In the genomic region with DNA sequence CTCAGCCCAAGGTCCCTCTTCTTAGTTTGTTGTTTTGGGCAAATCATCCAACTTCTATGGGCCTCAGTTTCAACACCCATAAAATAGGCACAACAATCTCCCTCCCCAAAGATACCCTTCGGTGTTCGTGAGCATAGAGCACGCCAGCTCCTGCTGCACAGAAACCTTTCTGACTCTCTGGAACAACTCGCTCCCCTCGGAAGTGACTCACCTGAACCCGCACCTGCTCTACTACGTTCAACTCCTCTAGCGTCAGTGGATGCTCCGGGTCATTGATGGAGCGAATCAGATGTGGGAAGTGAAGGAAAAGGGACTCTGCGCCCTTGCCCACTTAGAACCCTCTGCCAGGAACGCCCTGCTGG, we compare ENCODE assay signal across 9 cellular contexts. TPM values are rescaled to one million over a fixed set of nuclear protein-coding genes. Genes with fewer than 3 reads are reported as not detected.
DNase-seq lines count a peak whose midpoint lies in the region; ATAC-seq and TF ChIP-seq lines count a peak whose summit lies in the region.
"Had no signal": no experiment of that assay in that cellular context is flagged by ENCODE, and none has a peak within 500 bp of the region (broad histone marks: within the 10 kb centered on the region; RNA-seq: fewer than 3 reads in every experiment).

No MANE protein-coding gene starts in this region.

- ATAC-seq in HG03196 (IDR thresholded peaks at IDR 0.05; ENCODE audit: unreplicated experiment): peak; percentile 9
- ATAC-seq in HG02678 (IDR thresholded peaks at IDR 0.05; ENCODE audit: unreplicated experiment): no peak
- no peak for ATAC-seq in GM19467 (IDR thresholded peaks at IDR 0.05; ENCODE audit: unreplicated experiment)

- DNase-seq in activated CD8-positive, alpha-beta memory T cell treated with anti-CD3 and anti-CD28 coated beads, Interleukin-2, amount 50 U/mL, for 1 hour (ENCODE audit: extremely low read depth): peak; percentile 56
- DNase-seq in head of caudate nucleus: peak in 28 of 42 donors; percentile 21 to 76 (median 52)
- no peak for DNase-seq in smooth muscle cell (lab: John Stamatoyannopoulos, UW; ENCODE audit: unreplicated experiment)
- DNase-seq in NCI-H526 treated with DMSO at 0.1 percent for 48 hours (lab: John Stamatoyannopoulos, UW): no peak

- peaks cover 19% of the 10 kb centered on the region for H4K20me1 ChIP-seq in smooth muscle cell (ENCODE audit: low read depth)

- peak overlapping the region; percentile 80 for H3K27ac ChIP-seq in smooth muscle cell (ENCODE audit: low read depth)

- H3K27me3 ChIP-seq in smooth muscle cell (ENCODE audit: low read depth): no peaks in the 10 kb centered on the region

- no peaks in the 10 kb centered on the region; the same call in 1 of the 2 replicates for H3K36me3 ChIP-seq in ES-I3 (ENCODE audit: insufficient read depth, low read length)
- H3K36me3 ChIP-seq in smooth muscle cell (ENCODE audit: low read depth): no peaks in the 10 kb centered on the region

- H3K79me2 ChIP-seq in smooth muscle cell (ENCODE audit: low read depth): peaks cover 25% of the 10 kb centered on the region

- peak overlapping the region; percentile 64 for H2AFZ ChIP-seq in smooth muscle cell (ENCODE audit: low read depth)

- no peaks in the 10 kb centered on the region for H3K9me3 ChIP-seq in ES-I3 (ENCODE audit: control insufficient read depth, insufficient read depth, low read length)
- no peaks in the 10 kb centered on the region for H3K9me3 ChIP-seq in smooth muscle cell (replicated peaks; ENCODE audit: low read depth)

- H3K4me1 ChIP-seq in ES-I3 (ENCODE audit: insufficient read depth, low read length) (peaks cover 5% of the 10 kb centered on the region; the same call in 1 of the 2 replicates), smooth muscle cell (ENCODE audit: low read depth) (peaks cover 16% of the 10 kb centered on the region)

- H3K4me3 ChIP-seq in smooth muscle cell: peak overlapping the region; percentile 83

- no peak for TF ChIP-seq CTCF in smooth muscle cell (IDR thresholded peaks at IDR 0.05; ENCODE audit: borderline replicate concordance, insufficient read depth, poor library complexity, severe bottlenecking)

- 6% methylated on average over 12 of the region's 12 CpGs for WGBS in smooth muscle cell (ENCODE audit: low lambda C conversion rate)

- peak overlapping the region; percentile 93 for H3K4me2 ChIP-seq in smooth muscle cell

- intact Hi-C loops in head of caudate nucleus (cut with DNase I): no loop called here

- H3K9ac ChIP-seq in ES-I3 (ENCODE audit: low read depth, low read length) (peak overlapping the region; percentile 97), smooth muscle cell (ENCODE audit: low read depth) (peak overlapping the region; percentile 95)

- H3F3A ChIP-seq in smooth muscle cell (ENCODE audit: low read depth): no peaks in the 10 kb centered on the region

RNA-seq across cellular contexts. Expression of a gene that starts 0.4 kb away (rescaled TPM):
- total RNA-seq in smooth muscle cell: 114 and 141 TPM in 2 replicates
- 173 and 176 TPM in 2 replicates for polyA plus RNA-seq in smooth muscle cell

RNA-seq across cellular contexts. Expression of a gene that starts 1.6 kb away (rescaled TPM):
- 12.1 and 15.7 TPM in 2 replicates for total RNA-seq in smooth muscle cell
- polyA plus RNA-seq in smooth muscle cell: 26.9 and 34.3 TPM in 2 replicates

RNA-seq across cellular contexts. Expression of a gene that starts 8.4 kb away (rescaled TPM):
- total RNA-seq in smooth muscle cell: 7.6 and 11.7 TPM in 2 replicates
- 27.5 and 37.5 TPM in 2 replicates for polyA plus RNA-seq in smooth muscle cell

RNA-seq across cellular contexts. Expression of a gene that starts 15.1 kb away (rescaled TPM):
- not detected in 2 replicates for total RNA-seq in smooth muscle cell
- polyA plus RNA-seq in smooth muscle cell: not detected in 2 replicates
- total RNA-seq: RPMI7951 had no signal

RNA-seq across cellular contexts. Expression of a gene that starts 27.3 kb away (rescaled TPM):
- 0.18 TPM in 1 of 2 replicates, not detected in the other for total RNA-seq in smooth muscle cell
- 0.22 and 1.2 TPM in 2 replicates for polyA plus RNA-seq in smooth muscle cell
- total RNA-seq: RPMI7951 had no signal

Comparison
In these comparisons a context has a peak if more than half of its experiments do, and no peak if none do; other contexts are left out.
1. DNase-seq: peak in activated CD8-positive, alpha-beta memory T cell treated with anti-CD3 and anti-CD28 coated beads, Interleukin-2, amount 50 U/mL, for 1 hour (single experiment) and head of caudate nucleus (28 of 42); none in smooth muscle cell (single experiment) and NCI-H526 treated with DMSO at 0.1 percent for 48 hours (single experiment).